ENCODE assay signal across 10 cellular contexts in the genomic region with DNA sequence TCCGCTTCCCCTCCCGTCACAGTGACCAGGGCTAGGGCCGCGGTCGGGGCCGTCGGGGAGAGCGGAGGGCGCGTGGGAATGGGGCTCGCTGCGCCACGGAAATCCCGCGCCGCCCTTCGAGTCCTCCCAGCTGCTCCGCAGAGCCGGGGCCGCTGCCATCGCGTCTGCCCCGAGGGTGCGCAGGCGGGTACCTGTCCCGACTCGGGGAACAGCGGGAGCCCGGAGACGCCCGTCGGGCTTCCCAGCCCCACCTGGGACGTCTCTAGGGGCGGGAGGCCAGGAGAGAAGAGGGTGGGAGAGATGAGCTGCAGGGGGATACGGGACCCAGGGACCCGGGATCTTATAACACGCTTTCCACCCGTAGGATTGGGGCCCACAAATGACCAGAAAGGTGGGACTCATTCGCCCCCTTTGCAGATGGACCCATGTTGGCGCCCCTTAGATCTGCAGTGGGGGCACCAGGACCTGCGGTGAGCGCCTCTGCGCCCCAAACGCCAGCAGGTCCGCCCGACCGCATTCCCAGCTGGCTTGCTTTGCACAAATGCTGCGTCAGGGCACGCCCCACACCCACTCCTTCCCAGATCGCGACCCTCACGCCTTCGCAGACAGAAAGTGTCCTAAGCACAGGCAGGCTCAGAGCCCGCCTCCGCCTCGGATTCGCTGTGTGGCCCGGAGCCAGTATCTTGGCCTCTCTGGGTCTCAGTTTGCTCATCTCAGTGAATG. TPM values are rescaled to one million over a fixed set of nuclear protein-coding genes. Genes with fewer than 3 reads are reported as not detected.
DNase-seq lines count a peak whose midpoint lies in the region; ATAC-seq and TF ChIP-seq lines count a peak whose summit lies in the region.
"Not testable (repeated sequence)": the region's sequence is repeated elsewhere in the genome, so short reads cannot be mapped to it uniquely, and the experiment has no call there.
"Had no signal": no experiment of that assay in that cellular context is flagged by ENCODE, and none has a peak within 500 bp of the region (broad histone marks: within the 10 kb centered on the region; RNA-seq: fewer than 3 reads in every experiment).

No MANE protein-coding gene starts in this region.

- not testable (repeated sequence) for H3K4me3 ChIP-seq in hepatocyte

- H3K4me1 ChIP-seq in hepatocyte (ENCODE audit: insufficient read depth) = not testable (repeated sequence)

- H3K27ac ChIP-seq in hepatocyte = not testable (repeated sequence)

- H3K27me3 ChIP-seq in hepatocyte = not testable (repeated sequence)

- TF ChIP-seq CTCF in hepatocyte (IDR thresholded peaks at IDR 0.05; ENCODE audit: poor library complexity); natural killer cell (IDR thresholded peaks at IDR 0.05): not testable (repeated sequence)

- H3K4me1 Mint-ChIP-seq in activated CD4-positive, alpha-beta T cell treated with anti-CD3 and anti-CD28 coated beads for 36 hours; dendritic cell treated with granulocyte-macrophage colony-stimulating factor and Interleukin-4, amounts not matched to agents 40 ng/mL and 50 ng/mL, for 4 days (ENCODE audit: low read depth); natural killer cell; stimulated activated memory B cell treated with anti-CD40 and anti-IgM and Interleukin-4, amounts not matched to agents 10 μg/mL and 1 μg/mL and 100 μg/mL, for 72 hours: not testable (repeated sequence)

- peak overlapping the region; percentile 69 for H3K4me2 ChIP-seq in hepatocyte

- not testable (repeated sequence) for DNase-seq in activated CD4-positive, alpha-beta T cell treated with anti-CD3 and anti-CD28 coated beads for 36 hours; hepatocyte (ENCODE audit: low spot score); natural killer cell

- intact Hi-C loops in activated CD4-positive, alpha-beta T cell treated with anti-CD3 and anti-CD28 coated beads for 36 hours (cut with DNase I, micrococcal nuclease); dendritic cell treated with granulocyte-macrophage colony-stimulating factor and Interleukin-4, amounts not matched to agents 40 ng/mL and 50 ng/mL, for 4 days (cut with micrococcal nuclease); natural killer cell (cut with micrococcal nuclease): not testable (repeated sequence)

- POLR2A ChIA-PET in activated CD4-positive, alpha-beta T cell treated with anti-CD3 and anti-CD28 coated beads for 36 hours (lab: Charles Lee) = interaction anchor here (1.2 kb wide), 1 partner anchor 68 kb away, joined by 6 read pairs; no protein-coding TSS in a partner anchor

- not testable (repeated sequence) for H3K4me3 Mint-ChIP-seq in activated CD4-positive, alpha-beta T cell treated with anti-CD3 and anti-CD28 coated beads for 36 hours; natural killer cell
- peak overlapping the region; percentile 9 for H3K4me3 Mint-ChIP-seq in dendritic cell treated with granulocyte-macrophage colony-stimulating factor and Interleukin-4, amounts not matched to agents 40 ng/mL and 50 ng/mL, for 4 days
- H3K4me3 Mint-ChIP-seq in stimulated activated memory B cell treated with anti-CD40 and anti-IgM and Interleukin-4, amounts not matched to agents 10 μg/mL and 1 μg/mL and 100 μg/mL, for 72 hours = peak overlapping the region; percentile 72

- H3K9me3 ChIP-seq in hepatocyte (ENCODE audit: low read depth) = not testable (repeated sequence)

- not testable (repeated sequence) for H3K9me2 ChIP-seq in hepatocyte (replicated peaks; ENCODE audit: insufficient read depth)

- H3K27ac Mint-ChIP-seq in activated CD4-positive, alpha-beta T cell treated with anti-CD3 and anti-CD28 coated beads for 36 hours = not testable (repeated sequence)
- H3K27ac Mint-ChIP-seq in dendritic cell treated with granulocyte-macrophage colony-stimulating factor and Interleukin-4, amounts not matched to agents 40 ng/mL and 50 ng/mL, for 4 days = peak overlapping the region; percentile 86
- H3K27ac Mint-ChIP-seq in natural killer cell = peak overlapping the region in 1 of 2 donors; percentile 85
- peak overlapping the region; percentile 88 for H3K27ac Mint-ChIP-seq in stimulated activated memory B cell treated with anti-CD40 and anti-IgM and Interleukin-4, amounts not matched to agents 10 μg/mL and 1 μg/mL and 100 μg/mL, for 72 hours

- H3K79me2 ChIP-seq in hepatocyte = not testable (repeated sequence)

- CTCF ChIA-PET in activated CD4-positive, alpha-beta T cell treated with anti-CD3 and anti-CD28 coated beads for 36 hours (lab: Charles Lee) = interaction anchor here (0.7 to 2.0 kb wide), 16 partner anchors 10 to 657 kb away, joined by 3 to 10 read pairs (median 5); a partner anchor contains a TSS

- not testable (repeated sequence) for H3K36me3 Mint-ChIP-seq in activated CD4-positive, alpha-beta T cell treated with anti-CD3 and anti-CD28 coated beads for 36 hours (ENCODE audit: low read depth); dendritic cell treated with granulocyte-macrophage colony-stimulating factor and Interleukin-4, amounts not matched to agents 40 ng/mL and 50 ng/mL, for 4 days (ENCODE audit: low read depth); natural killer cell; stimulated activated memory B cell treated with anti-CD40 and anti-IgM and Interleukin-4, amounts not matched to agents 10 μg/mL and 1 μg/mL and 100 μg/mL, for 72 hours

- ATAC-seq in GM19035 (IDR thresholded peaks at IDR 0.05; ENCODE audit: unreplicated experiment) = peak; percentile 9
- peak; percentile 11 for ATAC-seq in HG02885 (IDR thresholded peaks at IDR 0.05; ENCODE audit: poor library complexity, unreplicated experiment)
- peak; percentile 10 for ATAC-seq in activated CD4-positive, alpha-beta T cell treated with anti-CD3 and anti-CD28 coated beads for 36 hours
- peak; percentile 3 to 25 (median 18) for ATAC-seq in natural killer cell
- ATAC-seq in stimulated activated memory B cell treated with anti-CD40 and anti-IgM and Interleukin-4, amounts not matched to agents 10 μg/mL and 1 μg/mL and 100 μg/mL, for 72 hours = peak; percentile 29

- peak overlapping the region; percentile 77 for H2AFZ ChIP-seq in hepatocyte

- H3K36me3 ChIP-seq in hepatocyte (replicated peaks; ENCODE audit: insufficient read depth, low read depth) = not testable (repeated sequence)

- WGBS in hepatocyte (ENCODE audit: low lambda C conversion rate, missing lambda C conversion rate) = 27% methylated on average over 3 of the region's 58 CpGs

- H3K9me3 Mint-ChIP-seq in activated CD4-positive, alpha-beta T cell treated with anti-CD3 and anti-CD28 coated beads for 36 hours (ENCODE audit: low read depth); dendritic cell treated with granulocyte-macrophage colony-stimulating factor and Interleukin-4, amounts not matched to agents 40 ng/mL and 50 ng/mL, for 4 days; natural killer cell; stimulated activated memory B cell treated with anti-CD40 and anti-IgM and Interleukin-4, amounts not matched to agents 10 μg/mL and 1 μg/mL and 100 μg/mL, for 72 hours: not testable (repeated sequence)

- not testable (repeated sequence) for H3K27me3 Mint-ChIP-seq in activated CD4-positive, alpha-beta T cell treated with anti-CD3 and anti-CD28 coated beads for 36 hours; dendritic cell treated with granulocyte-macrophage colony-stimulating factor and Interleukin-4, amounts not matched to agents 40 ng/mL and 50 ng/mL, for 4 days; natural killer cell (ENCODE audit: low read depth in 2 of 2); stimulated activated memory B cell treated with anti-CD40 and anti-IgM and Interleukin-4, amounts not matched to agents 10 μg/mL and 1 μg/mL and 100 μg/mL, for 72 hours

- not testable (repeated sequence) for H4K20me1 ChIP-seq in hepatocyte (ENCODE audit: insufficient read depth, poor library complexity, severe bottlenecking)

RNA-seq across cellular contexts. Expression of a gene that starts 2.9 kb away (rescaled TPM):
- total RNA-seq in activated CD4-positive, alpha-beta T cell treated with anti-CD3 and anti-CD28 coated beads for 36 hours = not detected
- not detected in 2 replicates for total RNA-seq in hepatocyte
- 1.2 TPM in 2 replicates for polyA plus RNA-seq in hepatocyte
- not detected for total RNA-seq in natural killer cell
- total RNA-seq: natural killer cell treated with Interleukin-12 subunit alpha and Interleukin-12 subunit beta and Interleukin-15 and Interleukin-18, amount 100 ng/mL, for 72 hours; PC-3 had no signal
- polyA plus RNA-seq: IgD-negative memory B cell had no signal

RNA-seq across cellular contexts. Expression of a gene that starts 18.6 kb away (rescaled TPM):
- not detected for total RNA-seq in activated CD4-positive, alpha-beta T cell treated with anti-CD3 and anti-CD28 coated beads for 36 hours
- total RNA-seq in hepatocyte (0.64 TPM in 1 of 2 replicates, not detected in the other), natural killer cell (not detected)
- polyA plus RNA-seq in hepatocyte = 0.72 TPM in 1 of 2 replicates, not detected in the other
- total RNA-seq: natural killer cell treated with Interleukin-12 subunit alpha and Interleukin-12 subunit beta and Interleukin-15 and Interleukin-18, amount 100 ng/mL, for 72 hours; PC-3 had no signal
- polyA plus RNA-seq: IgD-negative memory B cell had no signal

RNA-seq across cellular contexts. Expression of a gene that starts 26.1 kb away (rescaled TPM):
- 1 to 10 TPM; 4.4 to 4.9 TPM for total RNA-seq in activated CD4-positive, alpha-beta T cell treated with anti-CD3 and anti-CD28 coated beads for 36 hours
- total RNA-seq in hepatocyte = 12.5 and 26.6 TPM in 2 replicates
- polyA plus RNA-seq in hepatocyte = 24.3 and 38.9 TPM in 2 replicates
- total RNA-seq in natural killer cell = 10 to 100 TPM in 2 of 3 donors, 1 to 10 TPM in 1; 7.4 to 51.0 (median 26.7) TPM

RNA-seq across cellular contexts. Expression of a gene that starts 42.4 kb away (rescaled TPM):
- 1 to 10 TPM in 1 of 2 experiments, under 1 TPM in 1; 0.59 to 1.1 TPM for total RNA-seq in activated CD4-positive, alpha-beta T cell treated with anti-CD3 and anti-CD28 coated beads for 36 hours
- total RNA-seq in hepatocyte = 147 and 148 TPM in 2 replicates
- polyA plus RNA-seq in hepatocyte = 181 and 199 TPM in 2 replicates
- 1 to 10 TPM; 4.2 to 4.8 (median 4.6) TPM for total RNA-seq in natural killer cell
- polyA plus RNA-seq: IgD-negative memory B cell had no signal
